Comparison of ENCODE assay signal across 16 cellular contexts in the genomic region with DNA sequence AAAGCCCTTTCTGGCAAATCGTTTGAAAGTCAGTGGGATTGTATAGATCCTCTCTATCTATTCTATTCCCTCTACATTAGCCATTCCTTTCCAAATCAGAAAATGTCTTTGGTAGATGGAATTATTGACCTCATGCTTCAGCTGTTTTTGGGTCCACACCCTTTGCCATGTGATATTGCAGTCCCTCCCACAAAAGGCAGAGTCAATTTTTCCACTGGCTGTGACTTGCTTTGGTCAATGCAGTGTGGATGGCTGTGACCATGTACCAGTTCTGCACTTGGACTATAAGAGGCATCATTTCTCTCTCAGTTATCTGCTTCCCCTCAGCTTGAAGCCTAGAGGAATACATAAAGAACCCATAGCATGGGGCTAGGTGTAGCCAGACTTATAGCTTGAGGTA.
"Had no signal": no experiment of that assay in that cellular context is flagged by ENCODE, and none has a peak within 500 bp of the region (broad histone marks: within the 10 kb centered on the region; RNA-seq: fewer than 3 reads in every experiment).

No MANE protein-coding gene starts in this region.

- DNase-seq: activated CD4-positive, alpha-beta T cell treated with anti-CD3 and anti-CD28 coated beads, Interleukin-2, amount 50 U/mL, for 48 hours; activated CD4-positive, CD25-positive, alpha-beta regulatory T cell treated with anti-CD3 and anti-CD28 coated beads, Interleukin-2, amount 50 U/mL, for 72 hours; activated CD8-positive, alpha-beta memory T cell treated with anti-CD3 and anti-CD28 coated beads, Interleukin-2, amount 10 ng/mL, durations not matched to agents 7 days and 5 days; activated gamma-delta T cell; activated naive CD8-positive, alpha-beta T cell treated with anti-CD3 and anti-CD28 coated beads for 36 hours; activated T-cell treated with anti-CD3 and anti-CD28 coated beads, Interleukin-2, amount 50 U/mL, for 4 hours; esophagus squamous epithelium; hypothalamus; mucosa of descending colon; occipital lobe; right lobe of liver; stimulated activated CD4-positive, alpha-beta T cell treated with anti-CD3 and anti-CD28 coated beads, Interleukin-2, amount 100 ng/mL, for 24 hours; stimulated activated naive B cell treated with anti-CD40 and anti-IgM and Interleukin-4, amounts not matched to agents 10 μg/mL and 1 μg/mL and 100 μg/mL, for 72 hours; substantia nigra; SW 1271 had no signal

- H3K36me3 ChIP-seq: ascending aorta, esophagus squamous epithelium, right lobe of liver had no signal

- H3K27ac ChIP-seq: ascending aorta, esophagus squamous epithelium, right lobe of liver had no signal

- ATAC-seq: activated CD8-positive, alpha-beta memory T cell treated with anti-CD3 and anti-CD28 coated beads, Interleukin-2, amount 10 ng/mL, durations not matched to agents 7 days and 5 days; activated T-cell treated with anti-CD3 and anti-CD28 coated beads, Interleukin-2, amount 50 U/mL, for 4 hours; mucosa of descending colon had no signal

- H3K4me3 ChIP-seq: ascending aorta, esophagus squamous epithelium, mucosa of descending colon, right lobe of liver had no signal

- H3K9me3 ChIP-seq: ascending aorta, esophagus squamous epithelium, mucosa of descending colon, right lobe of liver had no signal

- H3K27me3 ChIP-seq: ascending aorta, esophagus squamous epithelium, right lobe of liver had no signal
